15 cellular contexts compared by ENCODE assay signal in the genomic region with DNA sequence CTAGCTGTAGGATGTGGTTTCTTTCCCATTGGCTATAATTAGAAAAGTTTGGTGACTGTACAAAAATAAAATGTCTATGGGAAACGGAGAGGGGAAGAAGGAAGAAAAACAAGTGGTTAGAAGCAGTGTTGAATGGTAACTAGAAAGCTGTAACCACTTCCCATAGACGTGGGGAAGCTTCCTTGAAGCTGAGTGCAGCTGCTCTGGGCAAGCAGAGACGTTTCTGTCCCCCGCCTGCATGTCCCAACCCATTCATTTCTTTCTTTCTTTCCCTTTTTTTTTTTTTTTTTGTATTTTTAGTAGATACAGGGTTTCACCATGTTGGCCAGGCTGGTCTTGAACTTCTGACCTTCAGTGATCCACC.
A peak's percentile ranks its signal among the peaks of the same experiment; 100 is the strongest.
DNase-seq lines count a peak whose midpoint lies in the region; ATAC-seq and TF ChIP-seq lines count a peak whose summit lies in the region.
"Had no signal": no experiment of that assay in that cellular context is flagged by ENCODE, and none has a peak within 500 bp of the region (broad histone marks: within the 10 kb centered on the region; RNA-seq: fewer than 3 reads in every experiment).

No MANE protein-coding gene starts in this region.

- peak; percentile 93 for DNase-seq in Jurkat, Clone E6-1 (ENCODE audit: low read depth, low spot score)
- DNase-seq in globus pallidus (ENCODE audit: low spot score), result peak; percentile 20
- DNase-seq in uterus, result no peak
- no peak for DNase-seq in SHP77 treated with DMSO at 0.1 percent for 48 hours (lab: John Stamatoyannopoulos, UW)
- no peak for DNase-seq in COR-L47 (lab: John Stamatoyannopoulos, UW)
- DNase-seq: activated CD4-positive, alpha-beta T cell treated with anti-CD3 and anti-CD28 coated beads, Interleukin-2, amount 50 U/mL, for 1 hour; activated naive CD4-positive, alpha-beta T cell treated with Interleukin-2 at 50 U/mL for 16 hours; central memory CD4-positive, alpha-beta T cell; NCI-H510A; posterior cingulate gyrus; stimulated activated CD4-positive, alpha-beta T cell treated with anti-CD3 and anti-CD28 coated beads, Interleukin-2, amount 100 ng/mL, for 48 hours had no signal

- no peaks in the 10 kb centered on the region for H3K36me3 ChIP-seq in uterus
- H3K36me3 ChIP-seq: esophagus muscularis mucosa, stomach had no signal

- intact Hi-C loops in uterus (cut with DNase I; ENCODE audit: low total_unique reads), result no loop called here

- H3K27ac ChIP-seq in uterus, result no peak overlapping the region
- H3K27ac ChIP-seq: esophagus muscularis mucosa, stomach had no signal

- no peaks in the 10 kb centered on the region for H3K4me1 ChIP-seq in uterus
- H3K4me1 ChIP-seq: esophagus muscularis mucosa, stomach had no signal

- no peak overlapping the region for H3K4me3 ChIP-seq in Jurkat, Clone E6-1 (ENCODE audit: low read length)
- no peak overlapping the region for H3K4me3 ChIP-seq in uterus
- H3K4me3 ChIP-seq: esophagus muscularis mucosa, stomach had no signal

- TF ChIP-seq POLR2A in uterus (IDR thresholded peaks at IDR 0.05), result no peak

- no peaks in the 10 kb centered on the region for H3K27me3 ChIP-seq in uterus
- H3K27me3 ChIP-seq: stomach had no signal

- no peaks in the 10 kb centered on the region for H3K9me3 ChIP-seq in uterus
- H3K9me3 ChIP-seq: esophagus muscularis mucosa, stomach had no signal

- peak; percentile 87 for ATAC-seq in GM18861 (IDR thresholded peaks at IDR 0.05; ENCODE audit: unreplicated experiment)
- peak; percentile 62 for ATAC-seq in GM21528 (IDR thresholded peaks at IDR 0.05; ENCODE audit: low FRiP score, unreplicated experiment)

- TF ChIP-seq CTCF in uterus (IDR thresholded peaks at IDR 0.05), result no peak

Comparison
In these comparisons a context has a peak if more than half of its experiments do, and no peak if none do; other contexts are left out.
1. DNase-seq: peak in Jurkat, Clone E6-1 (single experiment) and globus pallidus (single experiment); none in uterus (0 of 2), SHP77 treated with DMSO at 0.1 percent for 48 hours (single experiment) and COR-L47 (single experiment).